ENCODE assay signal across 8 cellular contexts in genomic region chr12:32399045-32399372, GRCh38.
A peak's percentile ranks its signal among the peaks of the same experiment; 100 is the strongest.
DNase-seq lines count a peak whose midpoint lies in the region; TF ChIP-seq lines count a peak whose summit lies in the region.

No MANE protein-coding gene starts in this region.

- DNase-seq in AG04449 (ENCODE audit: low read depth, low spot score) (no peak), HK-2 (ENCODE audit: unreplicated experiment) (peak; percentile 20), cardiac fibroblast (ENCODE audit: low read depth in 2 of 2) (no peak), cerebellar nuclear complex (lab: John Stamatoyannopoulos, UW) (no peak), D341Med (ENCODE audit: low spot score) (no peak), AG08395 (ENCODE audit: low spot score) (no peak)
- no peak for DNase-seq in activated CD4-positive, alpha-beta T cell treated with anti-CD3 and anti-CD28 coated beads for 4 hours

- H3K27ac ChIP-seq in muscle layer of colon (ENCODE audit: low read depth, low read length): no peak overlapping the region

- no peaks in the 10 kb centered on the region for H3K36me3 ChIP-seq in muscle layer of colon (ENCODE audit: insufficient read depth, low read length)

- no peaks in the 10 kb centered on the region for H3K9me3 ChIP-seq in muscle layer of colon (ENCODE audit: low read length)

- H3K27me3 ChIP-seq in muscle layer of colon (ENCODE audit: control insufficient read depth in 1 of 2, insufficient read depth in 2 of 2, low read length in 2 of 2): peaks cover 0 to 14% of the 10 kb centered on the region in 2 donors

- peaks cover 11% of the 10 kb centered on the region for H3K4me1 ChIP-seq in muscle layer of colon (ENCODE audit: insufficient read depth, low read length)

- CTCF ChIA-PET in AG04449 (lab: Yijun Ruan, JAX): interaction anchor here (0.6 to 1.6 kb wide), 2 partner anchors 13 to 15 kb away, joined by 3 to 4 read pairs; no protein-coding TSS in a partner anchor

- no peak for TF ChIP-seq CTCF in AG04449 (IDR thresholded peaks at IDR 0.05; ENCODE audit: insufficient read depth, low read length, missing control alignments)
- no peak for TF ChIP-seq CTCF in cardiac fibroblast (IDR thresholded peaks at IDR 0.05; ENCODE audit: low read depth, low read length)

- POLR2A ChIA-PET in AG04449 (lab: Yijun Ruan, JAX): no interaction called here

- H3K9ac ChIP-seq in muscle layer of colon (ENCODE audit: low read length): no peak overlapping the region

- H3K4me3 ChIP-seq in AG04449 (ENCODE audit: low read depth, low read length) (peak overlapping the region; percentile 66), cardiac fibroblast (replicated peaks in 1 of 2; ENCODE audit: low read depth in 2 of 2, low read length in 2 of 2) (peak overlapping the region; percentile 79 to 89), muscle layer of colon (ENCODE audit: low read depth in 1 of 2, low read length in 2 of 2) (peak overlapping the region; percentile 47 to 63)
